9 cellular contexts compared by ENCODE assay signal in genomic region chr1:205317311-205317917, GRCh38. TPM values are rescaled to one million over a fixed set of nuclear protein-coding genes. Genes with fewer than 3 reads are reported as not detected.
DNase-seq lines count a peak whose midpoint lies in the region; ATAC-seq, FAIRE-seq and TF ChIP-seq lines count a peak whose summit lies in the region.
"Had no signal": no experiment of that assay in that cellular context is flagged by ENCODE, and none has a peak within 500 bp of the region (broad histone marks: within the 10 kb centered on the region; RNA-seq: fewer than 3 reads in every experiment).

No MANE protein-coding gene starts in this region.

- peak; percentile 91 for DNase-seq in NCI-H1105 treated with DMSO at 0.1 percent for 48 hours (lab: John Stamatoyannopoulos, UW)
- no peak for DNase-seq in keratinocyte (ENCODE audit: low read depth, low spot score)
- DNase-seq in stimulated activated effector memory CD8-positive, alpha-beta T cell treated with anti-CD3 and anti-CD28 coated beads, Interleukin-12 subunit alpha, Interleukin-12 subunit beta, amount 100 ng/mL, for 72 hours (ENCODE audit: low spot score in 2 of 2), result no peak
- no peak for DNase-seq in NCI-H1694 (lab: John Stamatoyannopoulos, UW)

- H3K27ac ChIP-seq in C4-2B, result peak overlapping the region; percentile 99
- peak overlapping the region; percentile 89 for H3K27ac ChIP-seq in keratinocyte (ENCODE audit: control insufficient read depth, insufficient read depth, low read length)

- H3K36me3 ChIP-seq in keratinocyte (ENCODE audit: control insufficient read depth in 2 of 2, extremely low read depth in 1 of 2, insufficient read depth in 2 of 2, low read length in 2 of 2), result peaks cover under 1 to 5% of the 10 kb centered on the region in 2 experiments

- H3K9me1 ChIP-seq in keratinocyte (ENCODE audit: control insufficient read depth, extremely low read depth, insufficient read depth, low read length), result no peaks in the 10 kb centered on the region

- H3K4me1 Mint-ChIP-seq in activated naive CD8-positive, alpha-beta T cell (ENCODE audit: low read depth), result peaks cover 91% of the 10 kb centered on the region
- peaks cover 92% of the 10 kb centered on the region for H3K4me1 Mint-ChIP-seq in stimulated activated effector memory CD8-positive, alpha-beta T cell treated with anti-CD3 and anti-CD28 coated beads, Interleukin-12 subunit alpha, Interleukin-12 subunit beta, amount 100 ng/mL, for 72 hours

- dilution Hi-C loops in keratinocyte (cut with MboI; ENCODE audit: extremely low pct_ligation_motif_present, low sequenced_read_pairs), result no loop called here

- H3K4me1 ChIP-seq in keratinocyte (ENCODE audit: control insufficient read depth, extremely low read depth, insufficient read depth, low read length), result peaks cover 42% of the 10 kb centered on the region

- H4K20me1 ChIP-seq in keratinocyte (ENCODE audit: control insufficient read depth, extremely low read depth, insufficient read depth, low read length), result peaks cover 6% of the 10 kb centered on the region

- H3K79me2 ChIP-seq in keratinocyte (ENCODE audit: control insufficient read depth, insufficient read depth, low read length), result peaks cover 87% of the 10 kb centered on the region

- H3K27ac Mint-ChIP-seq in activated naive CD8-positive, alpha-beta T cell, result peak overlapping the region; percentile 92
- H3K27ac Mint-ChIP-seq in stimulated activated effector memory CD8-positive, alpha-beta T cell treated with anti-CD3 and anti-CD28 coated beads, Interleukin-12 subunit alpha, Interleukin-12 subunit beta, amount 100 ng/mL, for 72 hours, result peak overlapping the region; percentile 46

- peak overlapping the region; percentile 96 for H3K4me3 Mint-ChIP-seq in activated naive CD8-positive, alpha-beta T cell
- peak overlapping the region; percentile 97 for H3K4me3 Mint-ChIP-seq in stimulated activated effector memory CD8-positive, alpha-beta T cell treated with anti-CD3 and anti-CD28 coated beads, Interleukin-12 subunit alpha, Interleukin-12 subunit beta, amount 100 ng/mL, for 72 hours

- no peaks in the 10 kb centered on the region for H3K27me3 ChIP-seq in keratinocyte (ENCODE audit: control insufficient read depth, extremely low read depth, insufficient read depth, low read length)

- H3K4me2 ChIP-seq in keratinocyte (ENCODE audit: control insufficient read depth, extremely low read depth, insufficient read depth, low read depth, low read length), result peak overlapping the region; percentile 97

- H3K27me3 Mint-ChIP-seq in activated naive CD8-positive, alpha-beta T cell, result no peaks in the 10 kb centered on the region

- no peaks in the 10 kb centered on the region for H3K9me3 Mint-ChIP-seq in activated naive CD8-positive, alpha-beta T cell (ENCODE audit: low read depth)
- no peaks in the 10 kb centered on the region for H3K9me3 Mint-ChIP-seq in stimulated activated effector memory CD8-positive, alpha-beta T cell treated with anti-CD3 and anti-CD28 coated beads, Interleukin-12 subunit alpha, Interleukin-12 subunit beta, amount 100 ng/mL, for 72 hours

- FAIRE-seq in keratinocyte (lab: Jason Lieb, UNC), result no peak
- FAIRE-seq: GM18507 had no signal

- no peaks in the 10 kb centered on the region for H3K36me3 Mint-ChIP-seq in activated naive CD8-positive, alpha-beta T cell
- no peaks in the 10 kb centered on the region for H3K36me3 Mint-ChIP-seq in stimulated activated effector memory CD8-positive, alpha-beta T cell treated with anti-CD3 and anti-CD28 coated beads, Interleukin-12 subunit alpha, Interleukin-12 subunit beta, amount 100 ng/mL, for 72 hours

- H2AFZ ChIP-seq in keratinocyte (ENCODE audit: control insufficient read depth, low read length), result no peak overlapping the region

- H3K9me3 ChIP-seq in keratinocyte (ENCODE audit: control insufficient read depth, low read depth, low read length), result no peaks in the 10 kb centered on the region

- peak overlapping the region; percentile 54 for H3K9ac ChIP-seq in keratinocyte (ENCODE audit: control insufficient read depth, extremely low read depth, insufficient read depth, low read length)

- ATAC-seq in stimulated activated effector memory CD8-positive, alpha-beta T cell treated with anti-CD3 and anti-CD28 coated beads, Interleukin-12 subunit alpha, Interleukin-12 subunit beta, amount 100 ng/mL, for 72 hours, result no peak
- ATAC-seq in GM18873 (IDR thresholded peaks at IDR 0.05; ENCODE audit: low FRiP score, unreplicated experiment) (no peak), HG02642 (IDR thresholded peaks at IDR 0.05; ENCODE audit: poor library complexity, unreplicated experiment) (no peak)

- peak overlapping the region; percentile 60 to 91 (median 90) for H3K4me3 ChIP-seq in keratinocyte (ENCODE audit: control insufficient read depth in 2 of 3, extremely low read depth in 1 of 3, insufficient read depth in 2 of 3, low read depth in 1 of 3, low read length in 3 of 3)

- 0 out of 2 replicates have a peak, but pooled peaks have one; percentile 15 for TF ChIP-seq CTCF in C4-2B (conservative IDR thresholded peaks at IDR 0.05)
- peak in 1 of 3 experiments; percentile 37 for TF ChIP-seq CTCF in keratinocyte (optimal IDR thresholded peaks at IDR 0.05 in 1 of 3, IDR thresholded peaks at IDR 0.05 in 1 of 3, conservative IDR thresholded peaks at IDR 0.05 in 1 of 3; ENCODE audit: extremely low read depth in 1 of 3, insufficient read depth in 2 of 3, low read length in 3 of 3)

RNA-seq across cellular contexts. Expression of gene NUAK2, which starts 4.1 kb away (rescaled TPM):
- polyA plus RNA-seq in keratinocyte, result 2.8 to 5.9 TPM (median 3.9 TPM) in 3 replicates
- 2.9 TPM for polyA plus RNA-seq in keratinocyte (2011; ENCODE audit: low read depth)
- 3.0 TPM in 2 replicates for polyA plus RNA-seq in keratinocyte (2011; cell fraction: cytosol; rRNA removed)
- polyA plus RNA-seq in keratinocyte (2011; cell fraction: nucleus; rRNA removed), result 7.9 and 8.2 TPM in 2 replicates
- 5.4 and 7.6 TPM in 2 replicates for polyA plus RNA-seq in keratinocyte (2012; ENCODE audit: low replicate concordance)
- polyA minus RNA-seq in keratinocyte, result 4.1 to 8.7 TPM (median 4.3 TPM) in 3 replicates
- 5.8 TPM for polyA minus RNA-seq in keratinocyte (2011; cell fraction: cytosol; rRNA and poly(A)+ RNA removed)
- polyA minus RNA-seq in keratinocyte (2011; cell fraction: nucleus; rRNA and poly(A)+ RNA removed), result 9.7 and 12.9 TPM in 2 replicates

RNA-seq across cellular contexts. Expression of gene KLHDC8A, which starts 39.3 kb away (rescaled TPM):
- polyA plus RNA-seq in keratinocyte, result not detected in 3 replicates
- polyA plus RNA-seq in keratinocyte (2011; ENCODE audit: low read depth), result 0.50 TPM
- not detected in 2 replicates for polyA plus RNA-seq in keratinocyte (2011; cell fraction: cytosol; rRNA removed)
- not detected in 2 replicates for polyA plus RNA-seq in keratinocyte (2011; cell fraction: nucleus; rRNA removed)
- polyA plus RNA-seq in keratinocyte (2012; ENCODE audit: low replicate concordance), result 0.10 TPM in 1 of 2 replicates, not detected in the other
- polyA minus RNA-seq in keratinocyte, result not detected in 3 replicates
- not detected for polyA minus RNA-seq in keratinocyte (2011; cell fraction: cytosol; rRNA and poly(A)+ RNA removed)
- not detected in 2 replicates for polyA minus RNA-seq in keratinocyte (2011; cell fraction: nucleus; rRNA and poly(A)+ RNA removed)
